ENCODE assay signal across 26 cellular contexts in genomic region chr2:178824181-178824580, GRCh38.
"Had no signal": no experiment of that assay in that cellular context is flagged by ENCODE, and none has a peak within 500 bp of the region (broad histone marks: within the 10 kb centered on the region; RNA-seq: fewer than 3 reads in every experiment).

No MANE protein-coding gene starts in this region.

- H3K4me3 ChIP-seq: MG63, Peyer's patch, SK-N-MC had no signal

- H3K4me1 ChIP-seq: Peyer's patch had no signal

- H3K27ac ChIP-seq: Peyer's patch, SK-N-MC had no signal

- H3K9me3 ChIP-seq: MG63, Peyer's patch had no signal

- ATAC-seq: activated CD8-positive, alpha-beta T cell treated with anti-CD3 and anti-CD28 coated beads for 36 hours; activated T-cell treated with anti-CD3 and anti-CD28 coated beads, Interleukin-2, amount 50 U/mL, for 72 hours; activated T-helper 17 cell treated with anti-CD3 and anti-CD28 coated beads, Interleukin-2, amount 50 U/mL, for 72 hours; PC-3 had no signal

- H3K27me3 ChIP-seq: MG63, Peyer's patch had no signal

- H3K36me3 ChIP-seq: MG63, Peyer's patch had no signal

- DNase-seq: activated CD4-positive, alpha-beta T cell treated with anti-CD3 and anti-CD28 coated beads, Interleukin-2, amount 10 ng/mL, durations not matched to agents 24 days and 14 days; activated CD4-positive, alpha-beta T cell treated with anti-CD3 and anti-CD28 coated beads, Interleukin-2, amount 50 U/mL, for 4 hours; activated CD8-positive, alpha-beta T cell treated with anti-CD3 and anti-CD28 coated beads for 36 hours; activated effector memory CD4-positive, alpha-beta T cell treated with anti-CD3 and anti-CD28 coated beads, Interleukin-2, amount 50 U/mL, for 16 hours; activated naive CD4-positive, alpha-beta T cell; activated naive CD8-positive, alpha-beta T cell treated with anti-CD3 and anti-CD28 coated beads, Interleukin-2, amount 10 ng/mL, durations not matched to agents 7 days and 5 days; activated T-cell treated with anti-CD3 and anti-CD28 coated beads, Interleukin-2, amount 50 U/mL, for 1 hour; activated T-cell treated with anti-CD3 and anti-CD28 coated beads, Interleukin-2, amount 50 U/mL, for 72 hours; amygdala; Kasumi-1; KBM-7; MG63; NCI-H1048; NCI-H1105 treated with DMSO at 0.1 percent for 48 hours; NCI-H1436; NCI-H1694; NCI-H2029; NCI-H345; NCI-H524 treated with DMSO at 0.1 percent for 48 hours; NK-92 treated with Interleukin-12 subunit alpha and Interleukin-12 subunit beta, amount 100 ng/mL, for 24 hours; PC-3; Peyer's patch; RPMI8226; T1000 had no signal
